10 cellular contexts compared by ENCODE assay signal in genomic region chr3:39346785-39347585, GRCh38. TPM values are rescaled to one million over a fixed set of nuclear protein-coding genes. Genes with fewer than 3 reads are reported as not detected.
A peak's percentile ranks its signal among the peaks of the same experiment; 100 is the strongest.
DNase-seq lines count a peak whose midpoint lies in the region; ATAC-seq and TF ChIP-seq lines count a peak whose summit lies in the region.
"Had no signal": no experiment of that assay in that cellular context is flagged by ENCODE, and none has a peak within 500 bp of the region (broad histone marks: within the 10 kb centered on the region; RNA-seq: fewer than 3 reads in every experiment).

No MANE protein-coding gene starts in this region.

- no peaks in the 10 kb centered on the region for H3K27me3 Mint-ChIP-seq in activated CD4-positive, alpha-beta T cell treated with anti-CD3 and anti-CD28 coated beads, Interleukin-2, amount 10 ng/mL, durations not matched to agents 24 days and 14 days
- H3K27me3 Mint-ChIP-seq in T-cell = no peaks in the 10 kb centered on the region
- no peaks in the 10 kb centered on the region for H3K27me3 Mint-ChIP-seq in stimulated activated naive B cell treated with anti-CD40 and anti-IgM and Interleukin-4, amounts not matched to agents 10 μg/mL and 1 μg/mL and 100 μg/mL, for 72 hours

- TF ChIP-seq CTCF in gastrocnemius medialis (IDR thresholded peaks at IDR 0.05 in 4 of 5, conservative IDR thresholded peaks at IDR 0.05 in 1 of 5) = no peak

- H3K36me3 Mint-ChIP-seq in activated CD4-positive, alpha-beta T cell treated with anti-CD3 and anti-CD28 coated beads, Interleukin-2, amount 10 ng/mL, durations not matched to agents 24 days and 14 days (ENCODE audit: low read depth) = peaks cover 2% of the 10 kb centered on the region
- H3K36me3 Mint-ChIP-seq in T-cell = no peaks in the 10 kb centered on the region
- no peaks in the 10 kb centered on the region for H3K36me3 Mint-ChIP-seq in stimulated activated naive B cell treated with anti-CD40 and anti-IgM and Interleukin-4, amounts not matched to agents 10 μg/mL and 1 μg/mL and 100 μg/mL, for 72 hours

- peak overlapping the region; percentile 70 for H3K4me3 Mint-ChIP-seq in activated CD4-positive, alpha-beta T cell treated with anti-CD3 and anti-CD28 coated beads, Interleukin-2, amount 10 ng/mL, durations not matched to agents 24 days and 14 days
- H3K4me3 Mint-ChIP-seq in T-cell = peak overlapping the region in 1 of 3 donors; percentile 39
- H3K4me3 Mint-ChIP-seq in stimulated activated naive B cell treated with anti-CD40 and anti-IgM and Interleukin-4, amounts not matched to agents 10 μg/mL and 1 μg/mL and 100 μg/mL, for 72 hours = no peak overlapping the region

- POLR2A ChIA-PET in T-cell (lab: Charles Lee) = interaction anchor here in 1 of 2 donors (0.6 to 1.1 kb wide), 3 partner anchors 13 to 1894 kb away, joined by 3 to 6 read pairs (median 4); no protein-coding TSS in a partner anchor

- H3K9me3 ChIP-seq in gastrocnemius medialis = no peaks in the 10 kb centered on the region
- H3K9me3 ChIP-seq: prostate gland had no signal

- CTCF ChIA-PET in T-cell (lab: Charles Lee) = interaction anchor here (0.5 to 1.1 kb wide), 2 partner anchors 32 to 124 kb away, joined by 3 to 4 read pairs; no protein-coding TSS in a partner anchor

- no peaks in the 10 kb centered on the region for H3K4me1 ChIP-seq in gastrocnemius medialis
- H3K4me1 ChIP-seq: prostate gland had no signal

- TF ChIP-seq POLR2A in gastrocnemius medialis (IDR thresholded peaks at IDR 0.05) = no peak

- no peak overlapping the region for H3K27ac ChIP-seq in gastrocnemius medialis
- H3K27ac ChIP-seq: prostate gland had no signal

- intact Hi-C loops in activated CD4-positive, alpha-beta T cell treated with anti-CD3 and anti-CD28 coated beads, Interleukin-2, amount 10 ng/mL, durations not matched to agents 24 days and 14 days (cut with micrococcal nuclease) = loop anchor here (1.0 kb wide), 2 partner anchors 14 to 19 kb away; no protein-coding TSS in a partner anchor
- intact Hi-C loops in gastrocnemius medialis (cut with DNase I; ENCODE audit: low total_unique reads) = no loop called here

- H3K36me3 ChIP-seq in gastrocnemius medialis = no peaks in the 10 kb centered on the region
- H3K36me3 ChIP-seq: prostate gland had no signal

- peaks cover 49% of the 10 kb centered on the region for H3K4me1 Mint-ChIP-seq in activated CD4-positive, alpha-beta T cell treated with anti-CD3 and anti-CD28 coated beads, Interleukin-2, amount 10 ng/mL, durations not matched to agents 24 days and 14 days
- peaks cover 30 to 37% (median 30%) of the 10 kb centered on the region in 3 donors for H3K4me1 Mint-ChIP-seq in T-cell
- peaks cover 7 to 13% of the 10 kb centered on the region in 2 donors for H3K4me1 Mint-ChIP-seq in stimulated activated naive B cell treated with anti-CD40 and anti-IgM and Interleukin-4, amounts not matched to agents 10 μg/mL and 1 μg/mL and 100 μg/mL, for 72 hours

- no peaks in the 10 kb centered on the region for H3K9me3 Mint-ChIP-seq in activated CD4-positive, alpha-beta T cell treated with anti-CD3 and anti-CD28 coated beads, Interleukin-2, amount 10 ng/mL, durations not matched to agents 24 days and 14 days
- H3K9me3 Mint-ChIP-seq in T-cell = no peaks in the 10 kb centered on the region
- no peaks in the 10 kb centered on the region for H3K9me3 Mint-ChIP-seq in stimulated activated naive B cell treated with anti-CD40 and anti-IgM and Interleukin-4, amounts not matched to agents 10 μg/mL and 1 μg/mL and 100 μg/mL, for 72 hours

- H3K4me3 ChIP-seq in gastrocnemius medialis = no peak overlapping the region
- H3K4me3 ChIP-seq: prostate gland had no signal

- DNase-seq in activated CD4-positive, alpha-beta T cell treated with anti-CD3 and anti-CD28 coated beads, Interleukin-2, amount 10 ng/mL, durations not matched to agents 24 days and 14 days = peak; percentile 70
- no peak for DNase-seq in activated CD4-positive, alpha-beta T cell treated with anti-CD3 and anti-CD28 coated beads, Interleukin-2, amount 50 U/mL, for 48 hours
- DNase-seq in T-cell (no peak), gastrocnemius medialis (no peak)
- DNase-seq in stimulated activated naive B cell treated with anti-CD40 and anti-IgM and Interleukin-4, amounts not matched to agents 10 μg/mL and 1 μg/mL and 100 μg/mL, for 72 hours = no peak
- no peak for DNase-seq in stimulated activated CD4-positive, alpha-beta T cell treated with anti-CD3 and anti-CD28 coated beads, Interleukin-4, amount 100 ng/mL, for 24 hours
- DNase-seq: IMR-90 had no signal

- peak; percentile 74 for ATAC-seq in HG02759 (IDR thresholded peaks at IDR 0.05; ENCODE audit: unreplicated experiment)
- peak; percentile 32 to 59 (median 46) for ATAC-seq in T-cell (replicated peaks in 1 of 4)
- peak; percentile 50 to 74 for ATAC-seq in stimulated activated naive B cell treated with anti-CD40 and anti-IgM and Interleukin-4, amounts not matched to agents 10 μg/mL and 1 μg/mL and 100 μg/mL, for 72 hours (replicated peaks)
- ATAC-seq in gastrocnemius medialis = no peak
- no peak for ATAC-seq in HG02970 (IDR thresholded peaks at IDR 0.05; ENCODE audit: low FRiP score, unreplicated experiment)

- no peaks in the 10 kb centered on the region for H3K27me3 ChIP-seq in gastrocnemius medialis

- peak overlapping the region; percentile 79 for H3K27ac Mint-ChIP-seq in activated CD4-positive, alpha-beta T cell treated with anti-CD3 and anti-CD28 coated beads, Interleukin-2, amount 10 ng/mL, durations not matched to agents 24 days and 14 days
- H3K27ac Mint-ChIP-seq in T-cell = peak overlapping the region; percentile 50 to 56
- peak overlapping the region; percentile 31 for H3K27ac Mint-ChIP-seq in stimulated activated naive B cell treated with anti-CD40 and anti-IgM and Interleukin-4, amounts not matched to agents 10 μg/mL and 1 μg/mL and 100 μg/mL, for 72 hours

- in situ Hi-C loops in gastrocnemius medialis (cut with MboI; ENCODE audit: low sequenced_read_pairs in 4 of 4) = no loop called here

RNA-seq across cellular contexts. Expression of gene CCR8, which starts 17.5 kb away (rescaled TPM):
- total RNA-seq in activated CD4-positive, alpha-beta T cell treated with anti-CD3 and anti-CD28 coated beads, Interleukin-2, amount 10 ng/mL, durations not matched to agents 24 days and 14 days = 5.7 and 7.5 TPM in 2 replicates
- total RNA-seq in T-cell (1 to 10 TPM; 1.9 to 6.7 (median 2.8) TPM), gastrocnemius medialis (not detected)
- total RNA-seq: IMR-90, prostate gland had no signal

RNA-seq across cellular contexts. Expression of gene SLC25A38, which starts 36.2 kb away (rescaled TPM):
- total RNA-seq in activated CD4-positive, alpha-beta T cell treated with anti-CD3 and anti-CD28 coated beads, Interleukin-2, amount 10 ng/mL, durations not matched to agents 24 days and 14 days = 37.8 and 38.2 TPM in 2 replicates
- total RNA-seq in T-cell (10 to 100 TPM; 40.2 to 53.6 (median 46.5) TPM), gastrocnemius medialis (10 to 100 TPM; 43.8 to 51.2 (median 48.2) TPM)

RNA-seq across cellular contexts. Expression of gene RPSA, which starts 59.5 kb away (rescaled TPM):
- total RNA-seq in activated CD4-positive, alpha-beta T cell treated with anti-CD3 and anti-CD28 coated beads, Interleukin-2, amount 10 ng/mL, durations not matched to agents 24 days and 14 days = 1,932 and 1,935 TPM in 2 replicates
- total RNA-seq in T-cell (1,000 to 10,000 TPM; 1,722 to 2,107 (median 1,965) TPM), gastrocnemius medialis (100 to 1,000 TPM; 644 to 857 (median 730) TPM)

Comparison
In these comparisons a context has a peak if more than half of its experiments do, and no peak if none do; other contexts are left out.
1. ATAC-seq: peak in HG02759 (single experiment), T-cell (4 of 4) and stimulated activated naive B cell treated with anti-CD40 and anti-IgM and Interleukin-4, amounts not matched to agents 10 μg/mL and 1 μg/mL and 100 μg/mL, for 72 hours (2 of 2); none in gastrocnemius medialis (0 of 2) and HG02970 (single experiment).
2. Peak in every context shown above with its lines, with median percentiles within 50 percentile points of each other: H3K27ac Mint-ChIP-seq.